In the genomic region with DNA sequence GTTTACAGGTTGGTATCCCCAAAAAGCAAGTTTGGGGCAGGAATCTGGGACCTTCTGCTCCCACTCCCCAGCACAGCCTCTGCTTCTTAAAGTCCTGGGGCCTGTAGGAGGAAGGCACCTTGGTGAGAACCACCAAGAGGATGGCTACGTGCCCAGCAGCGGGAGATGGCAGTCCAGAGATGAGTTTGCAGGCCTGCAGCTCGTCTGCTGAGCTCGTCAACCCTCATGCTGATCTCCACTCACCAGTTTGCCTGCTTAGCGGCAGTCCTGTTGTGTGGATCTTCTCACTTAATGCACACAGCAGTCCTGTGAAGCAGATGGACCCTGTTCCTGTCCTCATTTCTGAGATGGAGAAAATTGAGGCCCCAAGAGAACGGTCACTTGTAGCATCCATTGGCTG, we compare ENCODE assay signal across 1 cellular context.
TF ChIP-seq lines count a peak whose summit lies in the region.

No MANE protein-coding gene starts in this region.

TF ChIP-seq in H1, 55 proteins besides CTCF, POLR2A, EP300 and RAD21:
- TF ChIP-seq RXRA (IDR thresholded peaks at IDR 0.05; ENCODE audit: insufficient read depth, low read depth, low read length) = no peak
- no peak for TF ChIP-seq SUZ12 (IDR thresholded peaks at IDR 0.05; ENCODE audit: low read length)
- no peak for TF ChIP-seq SP2 (IDR thresholded peaks at IDR 0.05; ENCODE audit: low read length)
- TF ChIP-seq BACH1 (IDR thresholded peaks at IDR 0.05; ENCODE audit: low read length) = no peak
- TF ChIP-seq TAF1 (IDR thresholded peaks at IDR 0.05; ENCODE audit: low read depth, low read length) = no peak
- no peak for TF ChIP-seq ASH2L (IDR thresholded peaks at IDR 0.05; ENCODE audit: low read length)
- TF ChIP-seq JUN (IDR thresholded peaks at IDR 0.05; ENCODE audit: low read depth, low read length) = no peak
- no peak for TF ChIP-seq NANOG (IDR thresholded peaks at IDR 0.05; ENCODE audit: insufficient read depth, low read depth, low read length, poor library complexity, severe bottlenecking)
- TF ChIP-seq BRCA1 (IDR thresholded peaks at IDR 0.05; ENCODE audit: low read depth, low read length) = no peak
- TF ChIP-seq TBP (IDR thresholded peaks at IDR 0.05; ENCODE audit: low read depth, low read length) = no peak
- TF ChIP-seq POU5F1 (IDR thresholded peaks at IDR 0.05; ENCODE audit: low read depth, low read length) = no peak
- no peak for TF ChIP-seq KDM1A (IDR thresholded peaks at IDR 0.05; ENCODE audit: borderline replicate concordance, low read length)
- no peak for TF ChIP-seq CEBPB (IDR thresholded peaks at IDR 0.05; ENCODE audit: low read depth, low read length)
- no peak for TF ChIP-seq JUND (IDR thresholded peaks at IDR 0.05; ENCODE audit: low read length)
- no peak for TF ChIP-seq EZH2 (IDR thresholded peaks at IDR 0.05; ENCODE audit: low read depth, low read length, severe bottlenecking)
- TF ChIP-seq SIRT6 (IDR thresholded peaks at IDR 0.05; ENCODE audit: low read length) = no peak
